In the genomic region with DNA sequence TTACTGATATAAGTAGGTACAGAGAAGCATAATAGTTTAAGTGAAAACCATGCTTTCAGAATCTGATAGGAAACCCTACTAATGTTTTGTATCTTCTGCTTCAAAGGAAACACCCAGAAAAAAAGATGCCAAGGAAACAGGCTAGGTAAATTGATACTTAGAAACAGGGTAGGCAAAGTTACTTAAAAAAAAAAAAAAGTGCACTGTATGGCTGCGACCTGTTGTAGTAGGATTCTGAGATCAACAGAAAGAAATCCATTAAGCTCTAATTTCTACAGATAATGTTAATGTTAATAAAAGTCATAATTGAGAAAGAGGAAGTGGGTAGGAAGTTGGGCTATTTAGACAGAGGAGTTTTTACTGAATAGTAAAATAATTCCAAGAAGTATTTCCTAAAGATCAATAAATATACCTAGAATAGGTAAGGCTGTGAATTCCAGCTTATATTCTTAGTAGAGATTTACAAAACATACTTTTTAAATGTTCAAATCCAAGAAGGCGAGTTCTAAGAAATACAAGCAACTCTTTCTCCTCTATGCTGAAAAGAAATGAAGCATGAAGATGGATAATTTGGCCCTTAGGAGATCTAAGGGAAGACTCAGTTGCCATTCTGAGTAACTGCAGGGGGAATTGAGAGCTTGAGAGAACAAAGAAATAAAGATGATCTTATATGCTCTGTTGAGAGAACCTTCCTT, we compare ENCODE assay signal across 1 cellular context.
A peak's percentile ranks its signal among the peaks of the same experiment; 100 is the strongest.
TF ChIP-seq lines count a peak whose summit lies in the region.

No MANE protein-coding gene starts in this region.

TF ChIP-seq in GM12878, 131 proteins besides CTCF, POLR2A, EP300 and RAD21:
- TF ChIP-seq NFXL1 (IDR thresholded peaks at IDR 0.05; ENCODE audit: borderline replicate concordance) (no peak), SPI1 (IDR thresholded peaks at IDR 0.05; ENCODE audit: borderline replicate concordance, insufficient read depth, low read depth, low read length) (peak; percentile 37; the same call in 1 of the 2 replicates)
